In genomic region chr16:50326264-50326663, GRCh38 we compare ENCODE assay signal across 12 cellular contexts. TPM values are rescaled to one million over a fixed set of nuclear protein-coding genes. Genes with fewer than 3 reads are reported as not detected.
DNase-seq lines count a peak whose midpoint lies in the region; ATAC-seq and TF ChIP-seq lines count a peak whose summit lies in the region.
"Had no signal": no experiment of that assay in that cellular context is flagged by ENCODE, and none has a peak within 500 bp of the region (broad histone marks: within the 10 kb centered on the region; RNA-seq: fewer than 3 reads in every experiment).

No MANE protein-coding gene starts in this region.

- no peak overlapping the region for H3K4me3 ChIP-seq in CD8-positive, alpha-beta memory T cell (ENCODE audit: low read length)
- H3K4me3 ChIP-seq: A549 had no signal

- no peaks in the 10 kb centered on the region for H3K9me3 ChIP-seq in CD8-positive, alpha-beta memory T cell (ENCODE audit: low read length)
- H3K9me3 ChIP-seq: A549 had no signal

- peaks cover 16% of the 10 kb centered on the region for H3K36me3 ChIP-seq in CD8-positive, alpha-beta memory T cell (ENCODE audit: insufficient read depth, low read length)

- POLR2A ChIA-PET in CD8-positive, alpha-beta memory T cell (lab: Charles Lee), result interaction anchor here (1.3 kb wide), 1 partner anchor 58 kb away, joined by 4 read pairs; no protein-coding TSS in a partner anchor

- H3K4me3 Mint-ChIP-seq in activated T-cell treated with anti-CD3 and anti-CD28 coated beads, Interleukin-2, amount 50 U/mL, for 24 hours, result no peak overlapping the region
- H3K4me3 Mint-ChIP-seq in activated T-cell treated with anti-CD3 and anti-CD28 coated beads, Interleukin-2, amount 50 U/mL, for 4 hours, result no peak overlapping the region
- peak overlapping the region in 1 of 7 donors; percentile 11 for H3K4me3 Mint-ChIP-seq in CD8-positive, alpha-beta memory T cell
- H3K4me3 Mint-ChIP-seq in glutamatergic neuron (ENCODE audit: unreplicated experiment), result no peak overlapping the region
- no peak overlapping the region for H3K4me3 Mint-ChIP-seq in stimulated activated memory B cell treated with anti-CD40 and anti-IgM and Interleukin-4, amounts not matched to agents 10 μg/mL and 1 μg/mL and 100 μg/mL, for 72 hours

- H3K9me3 Mint-ChIP-seq in activated T-cell treated with anti-CD3 and anti-CD28 coated beads, Interleukin-2, amount 50 U/mL, for 24 hours, result no peaks in the 10 kb centered on the region
- H3K9me3 Mint-ChIP-seq in activated T-cell treated with anti-CD3 and anti-CD28 coated beads, Interleukin-2, amount 50 U/mL, for 4 hours, result no peaks in the 10 kb centered on the region
- H3K9me3 Mint-ChIP-seq in CD8-positive, alpha-beta memory T cell, result no peaks in the 10 kb centered on the region
- H3K9me3 Mint-ChIP-seq in glutamatergic neuron (ENCODE audit: unreplicated experiment), result peaks cover 1% of the 10 kb centered on the region
- H3K9me3 Mint-ChIP-seq in stimulated activated memory B cell treated with anti-CD40 and anti-IgM and Interleukin-4, amounts not matched to agents 10 μg/mL and 1 μg/mL and 100 μg/mL, for 72 hours, result no peaks in the 10 kb centered on the region

- ATAC-seq in activated T-cell treated with anti-CD3 and anti-CD28 coated beads, Interleukin-2, amount 50 U/mL, for 4 hours, result no peak
- ATAC-seq in stimulated activated memory B cell treated with anti-CD40 and anti-IgM and Interleukin-4, amounts not matched to agents 10 μg/mL and 1 μg/mL and 100 μg/mL, for 72 hours, result no peak
- ATAC-seq in HG02623 (IDR thresholded peaks at IDR 0.05; ENCODE audit: unreplicated experiment), result no peak

- no peak overlapping the region for H3K27ac ChIP-seq in CD8-positive, alpha-beta memory T cell (ENCODE audit: low read depth, low read length)
- H3K27ac ChIP-seq: A549, KMS-11 had no signal

- H3K27ac Mint-ChIP-seq in activated T-cell treated with anti-CD3 and anti-CD28 coated beads, Interleukin-2, amount 50 U/mL, for 24 hours, result peak overlapping the region; percentile 66
- H3K27ac Mint-ChIP-seq in CD8-positive, alpha-beta memory T cell, result peak overlapping the region; percentile 19 to 96 (median 88)
- peak overlapping the region; percentile 53 for H3K27ac Mint-ChIP-seq in glutamatergic neuron (ENCODE audit: unreplicated experiment)
- peak overlapping the region; percentile 54 for H3K27ac Mint-ChIP-seq in stimulated activated memory B cell treated with anti-CD40 and anti-IgM and Interleukin-4, amounts not matched to agents 10 μg/mL and 1 μg/mL and 100 μg/mL, for 72 hours

- H3K27me3 ChIP-seq in CD8-positive, alpha-beta memory T cell (ENCODE audit: insufficient read depth, low read length, poor library complexity, severe bottlenecking), result no peaks in the 10 kb centered on the region

- H3K4me1 Mint-ChIP-seq in activated T-cell treated with anti-CD3 and anti-CD28 coated beads, Interleukin-2, amount 50 U/mL, for 24 hours (ENCODE audit: low read depth), result peaks cover 52% of the 10 kb centered on the region
- H3K4me1 Mint-ChIP-seq in activated T-cell treated with anti-CD3 and anti-CD28 coated beads, Interleukin-2, amount 50 U/mL, for 4 hours (ENCODE audit: low read depth), result peaks cover 43% of the 10 kb centered on the region
- peaks cover 27 to 65% (median 38%) of the 10 kb centered on the region in 3 donors for H3K4me1 Mint-ChIP-seq in CD8-positive, alpha-beta memory T cell
- H3K4me1 Mint-ChIP-seq in glutamatergic neuron (ENCODE audit: low read depth, unreplicated experiment), result peaks cover 6% of the 10 kb centered on the region
- peaks cover 20% of the 10 kb centered on the region for H3K4me1 Mint-ChIP-seq in stimulated activated memory B cell treated with anti-CD40 and anti-IgM and Interleukin-4, amounts not matched to agents 10 μg/mL and 1 μg/mL and 100 μg/mL, for 72 hours

- peaks cover 25% of the 10 kb centered on the region for H3K4me1 ChIP-seq in CD8-positive, alpha-beta memory T cell (ENCODE audit: insufficient read depth, low read length)
- H3K4me1 ChIP-seq: A549 had no signal

- CTCF ChIA-PET in CD8-positive, alpha-beta memory T cell (lab: Charles Lee), result interaction anchor here (1.3 to 5.7 kb wide), 18 partner anchors 8 to 480 kb away, joined by 3 to 40 read pairs (median 6); partner anchors contain the start of genes ADCY7 and BRD7

- peaks cover 89% of the 10 kb centered on the region for H3K36me3 Mint-ChIP-seq in activated T-cell treated with anti-CD3 and anti-CD28 coated beads, Interleukin-2, amount 50 U/mL, for 24 hours (ENCODE audit: low read depth)
- H3K36me3 Mint-ChIP-seq in activated T-cell treated with anti-CD3 and anti-CD28 coated beads, Interleukin-2, amount 50 U/mL, for 4 hours (ENCODE audit: insufficient read depth), result peaks cover 41% of the 10 kb centered on the region
- peaks cover 4 to 83% (median 14%) of the 10 kb centered on the region in 3 donors for H3K36me3 Mint-ChIP-seq in CD8-positive, alpha-beta memory T cell
- H3K36me3 Mint-ChIP-seq in glutamatergic neuron (ENCODE audit: unreplicated experiment), result no peaks in the 10 kb centered on the region
- H3K36me3 Mint-ChIP-seq in stimulated activated memory B cell treated with anti-CD40 and anti-IgM and Interleukin-4, amounts not matched to agents 10 μg/mL and 1 μg/mL and 100 μg/mL, for 72 hours, result peaks cover 36% of the 10 kb centered on the region

- TF ChIP-seq CTCF in glutamatergic neuron (IDR thresholded peaks at IDR 0.05; ENCODE audit: partially characterized antibody, unreplicated experiment), result no peak

- H3K27me3 Mint-ChIP-seq in activated T-cell treated with anti-CD3 and anti-CD28 coated beads, Interleukin-2, amount 50 U/mL, for 24 hours, result no peaks in the 10 kb centered on the region
- no peaks in the 10 kb centered on the region for H3K27me3 Mint-ChIP-seq in activated T-cell treated with anti-CD3 and anti-CD28 coated beads, Interleukin-2, amount 50 U/mL, for 4 hours (ENCODE audit: low read depth)
- no peaks in the 10 kb centered on the region for H3K27me3 Mint-ChIP-seq in CD8-positive, alpha-beta memory T cell
- no peaks in the 10 kb centered on the region for H3K27me3 Mint-ChIP-seq in glutamatergic neuron (ENCODE audit: unreplicated experiment)
- H3K27me3 Mint-ChIP-seq in stimulated activated memory B cell treated with anti-CD40 and anti-IgM and Interleukin-4, amounts not matched to agents 10 μg/mL and 1 μg/mL and 100 μg/mL, for 72 hours, result no peaks in the 10 kb centered on the region

- DNase-seq in activated T-cell treated with anti-CD3 and anti-CD28 coated beads, Interleukin-2, amount 50 U/mL, for 24 hours, result no peak
- no peak for DNase-seq in activated T-cell treated with anti-CD3 and anti-CD28 coated beads, Interleukin-2, amount 50 U/mL, for 4 hours
- no peak for DNase-seq in CD8-positive, alpha-beta memory T cell
- DNase-seq in glutamatergic neuron (no peak), Ammon's horn (ENCODE audit: low spot score) (no peak)
- DNase-seq: NCI-H1092, NCI-H146, NCI-H2081 treated with DMSO at 0.1 percent for 48 hours had no signal

RNA-seq across cellular contexts. Expression of gene BRD7, which starts 42.5 kb away (rescaled TPM):
- total RNA-seq in activated T-cell treated with anti-CD3 and anti-CD28 coated beads, Interleukin-2, amount 50 U/mL, for 4 hours, result 10 to 100 TPM; 87.1 to 91.1 (median 91.0) TPM
- total RNA-seq in CD8-positive, alpha-beta memory T cell, result 100 to 1,000 TPM; 101 to 103 TPM
- polyA plus RNA-seq in CD8-positive, alpha-beta memory T cell, result 55.7 TPM
- 80.8 TPM for total RNA-seq in glutamatergic neuron (ENCODE audit: unreplicated experiment)

RNA-seq across cellular contexts. Expression of gene ADCY7, which starts 59.9 kb away (rescaled TPM):
- total RNA-seq in activated T-cell treated with anti-CD3 and anti-CD28 coated beads, Interleukin-2, amount 50 U/mL, for 4 hours, result 10 to 100 TPM; 61.7 to 77.6 (median 70.7) TPM
- 10 to 100 TPM; 76.6 to 83.4 TPM for total RNA-seq in CD8-positive, alpha-beta memory T cell
- 88.1 TPM for polyA plus RNA-seq in CD8-positive, alpha-beta memory T cell
- 16.7 TPM for total RNA-seq in glutamatergic neuron (ENCODE audit: unreplicated experiment)
